Comparison of ENCODE assay signal across 1 cellular context in the genomic region with DNA sequence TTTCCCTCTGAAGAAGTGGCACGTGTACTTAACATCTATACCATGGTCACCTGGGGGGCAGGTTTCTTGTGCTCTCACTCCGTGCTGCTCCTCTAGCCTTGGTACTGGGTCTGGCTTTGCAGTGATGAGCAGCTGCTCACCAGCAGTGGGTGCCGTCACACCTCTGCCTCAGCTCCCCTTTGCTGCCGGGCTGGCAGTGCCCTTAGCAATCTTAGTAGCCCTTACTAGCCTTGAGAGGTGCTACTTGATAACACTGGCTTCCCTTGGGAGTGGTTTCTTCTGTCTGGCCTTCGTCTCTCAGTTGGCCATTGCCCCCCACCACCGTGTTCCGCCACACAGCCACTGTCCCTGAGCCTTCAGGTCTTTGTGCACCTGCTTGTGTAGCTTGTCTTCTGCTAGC.
TF ChIP-seq lines count a peak whose summit lies in the region.

No MANE protein-coding gene starts in this region.

TF ChIP-seq in IMR-90, 13 proteins besides CTCF, POLR2A, EP300 and RAD21:
- TF ChIP-seq CEBPB (IDR thresholded peaks at IDR 0.05; ENCODE audit: low read depth, low read length), result no peak
- TF ChIP-seq NFE2L2 (IDR thresholded peaks at IDR 0.05; ENCODE audit: low read depth, low read length), result no peak
- TF ChIP-seq RCOR1 (IDR thresholded peaks at IDR 0.05; ENCODE audit: insufficient replicate concordance, low read length), result no peak
- no peak for TF ChIP-seq MAZ (IDR thresholded peaks at IDR 0.05; ENCODE audit: borderline replicate concordance, low read depth, low read length)
- TF ChIP-seq, protein P1, sequence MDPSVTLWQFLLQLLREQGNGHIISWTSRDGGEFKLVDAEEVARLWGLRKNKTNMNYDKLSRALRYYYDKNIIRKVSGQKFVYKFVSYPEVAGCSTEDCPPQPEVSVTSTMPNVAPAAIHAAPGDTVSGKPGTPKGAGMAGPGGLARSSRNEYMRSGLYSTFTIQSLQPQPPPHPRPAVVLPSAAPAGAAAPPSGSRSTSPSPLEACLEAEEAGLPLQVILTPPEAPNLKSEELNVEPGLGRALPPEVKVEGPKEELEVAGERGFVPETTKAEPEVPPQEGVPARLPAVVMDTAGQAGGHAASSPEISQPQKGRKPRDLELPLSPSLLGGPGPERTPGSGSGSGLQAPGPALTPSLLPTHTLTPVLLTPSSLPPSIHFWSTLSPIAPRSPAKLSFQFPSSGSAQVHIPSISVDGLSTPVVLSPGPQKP (IDR thresholded peaks at IDR 0.05; ENCODE audit: borderline replicate concordance, low read depth, low read length), result no peak
- TF ChIP-seq, protein P2, sequence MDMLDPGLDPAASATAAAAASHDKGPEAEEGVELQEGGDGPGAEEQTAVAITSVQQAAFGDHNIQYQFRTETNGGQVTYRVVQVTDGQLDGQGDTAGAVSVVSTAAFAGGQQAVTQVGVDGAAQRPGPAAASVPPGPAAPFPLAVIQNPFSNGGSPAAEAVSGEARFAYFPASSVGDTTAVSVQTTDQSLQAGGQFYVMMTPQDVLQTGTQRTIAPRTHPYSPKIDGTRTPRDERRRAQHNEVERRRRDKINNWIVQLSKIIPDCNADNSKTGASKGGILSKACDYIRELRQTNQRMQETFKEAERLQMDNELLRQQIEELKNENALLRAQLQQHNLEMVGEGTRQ (IDR thresholded peaks at IDR 0.05; ENCODE audit: low read depth, low read length), result no peak
- no peak for TF ChIP-seq MAFK (IDR thresholded peaks at IDR 0.05; ENCODE audit: low read depth, low read length)
- no peak for TF ChIP-seq BHLHE40 (IDR thresholded peaks at IDR 0.05; ENCODE audit: low read depth, low read length)
- no peak for TF ChIP-seq RFX5 (IDR thresholded peaks at IDR 0.05; ENCODE audit: low read depth, low read length)
- no peak for TF ChIP-seq CHD1 (IDR thresholded peaks at IDR 0.05; ENCODE audit: low read depth, low read length)
- TF ChIP-seq SMC3 (IDR thresholded peaks at IDR 0.05; ENCODE audit: low read depth, low read length), result no peak
- TF ChIP-seq FOS (IDR thresholded peaks at IDR 0.05; ENCODE audit: low read depth, low read length), result no peak
- TF ChIP-seq MXI1 (IDR thresholded peaks at IDR 0.05; ENCODE audit: borderline replicate concordance, low read depth, low read length), result no peak
